10 cellular contexts compared by ENCODE assay signal in genomic region chr2:240465765-240466578, GRCh38. TPM values are rescaled to one million over a fixed set of nuclear protein-coding genes. Genes with fewer than 3 reads are reported as not detected.
DNase-seq lines count a peak whose midpoint lies in the region; ATAC-seq and TF ChIP-seq lines count a peak whose summit lies in the region.
"Had no signal": no experiment of that assay in that cellular context is flagged by ENCODE, and none has a peak within 500 bp of the region (broad histone marks: within the 10 kb centered on the region; RNA-seq: fewer than 3 reads in every experiment).

No MANE protein-coding gene starts in this region.

- no peak overlapping the region for H3K9ac ChIP-seq in neural progenitor cell

- intact Hi-C loops in left colon (cut with DNase I, micrococcal nuclease) = no loop called here
- intact Hi-C loops in spleen (cut with DNase I; ENCODE audit: low total_unique reads) = no loop called here

- H3K36me3 Mint-ChIP-seq in neural progenitor cell = peaks cover 8% of the 10 kb centered on the region

- H3K9me3 Mint-ChIP-seq in neural progenitor cell = peaks cover 3% of the 10 kb centered on the region
- H3K9me3 Mint-ChIP-seq: activated naive CD8-positive, alpha-beta T cell treated with anti-CD3 and anti-CD28 coated beads, Interleukin-2, amount 50 U/mL, for 24 hours had no signal

- peaks cover 6% of the 10 kb centered on the region for H4K20me1 ChIP-seq in neural progenitor cell (ENCODE audit: low read depth)

- DNase-seq in GM06990 (ENCODE audit: extremely low read depth, insufficient read length) = peak; percentile 6
- DNase-seq in astrocyte of the hippocampus (ENCODE audit: low read depth, low spot score) = peak; percentile 0
- peak; percentile 1 to 11 for DNase-seq in left colon
- DNase-seq in spleen = peak; percentile 77
- no peak for DNase-seq in NCI-H524 (lab: John Stamatoyannopoulos, UW)
- no peak for DNase-seq in neural progenitor cell (ENCODE audit: low spot score)
- DNase-seq in SKM-1 treated with dmso at 0.1 percent for 144 hours (lab: John Stamatoyannopoulos, UW; ENCODE audit: unreplicated experiment) = no peak
- DNase-seq: cortex of kidney; NK-92 treated with Interleukin-12 subunit alpha and Interleukin-12 subunit beta, amount 100 ng/mL, for 24 hours had no signal

- WGBS in spleen, 5 donors = 66 to 76% (median 68%) methylated on average over 16 to 28 of the region's 28 CpGs

- H3K4me1 ChIP-seq in spleen (peaks cover 0 to 14% (median 4%) of the 10 kb centered on the region in 6 donors), neural progenitor cell (no peaks in the 10 kb centered on the region)

- peaks cover 7% of the 10 kb centered on the region for H3K27me3 Mint-ChIP-seq in neural progenitor cell (ENCODE audit: insufficient read depth, low read depth)
- H3K27me3 Mint-ChIP-seq: activated naive CD8-positive, alpha-beta T cell treated with anti-CD3 and anti-CD28 coated beads, Interleukin-2, amount 50 U/mL, for 24 hours had no signal

- no peak overlapping the region for H2AFZ ChIP-seq in neural progenitor cell (replicated peaks)

- H3K27me3 ChIP-seq in GM06990 (replicated peaks; ENCODE audit: control insufficient read depth, insufficient read depth, low read length) (no peaks in the 10 kb centered on the region), spleen (replicated peaks in 1 of 7) (no peaks in the 10 kb centered on the region), neural progenitor cell (no peaks in the 10 kb centered on the region)

- no peaks in the 10 kb centered on the region for H3K79me2 ChIP-seq in neural progenitor cell (ENCODE audit: low read depth)

- H3K27ac Mint-ChIP-seq in neural progenitor cell = no peak overlapping the region
- H3K27ac Mint-ChIP-seq: activated naive CD8-positive, alpha-beta T cell treated with anti-CD3 and anti-CD28 coated beads, Interleukin-2, amount 50 U/mL, for 24 hours had no signal

- H3F3A ChIP-seq in neural progenitor cell (ENCODE audit: low read depth) = no peaks in the 10 kb centered on the region

- H3K27ac ChIP-seq in spleen = no peak overlapping the region
- no peak overlapping the region for H3K27ac ChIP-seq in neural progenitor cell

- TF ChIP-seq POLR2A in spleen (IDR thresholded peaks at IDR 0.05) = no peak

- H3K4me2 ChIP-seq in neural progenitor cell = no peak overlapping the region

- no peak overlapping the region for H3K4me3 Mint-ChIP-seq in neural progenitor cell
- H3K4me3 Mint-ChIP-seq: activated naive CD8-positive, alpha-beta T cell treated with anti-CD3 and anti-CD28 coated beads, Interleukin-2, amount 50 U/mL, for 24 hours had no signal

- TF ChIP-seq CTCF in GM06990 (IDR thresholded peaks at IDR 0.05; ENCODE audit: insufficient read depth, low read length, poor library complexity, severe bottlenecking) = no peak
- no peak for TF ChIP-seq CTCF in spleen (IDR thresholded peaks at IDR 0.05 in 8 of 11, conservative IDR thresholded peaks at IDR 0.05 in 3 of 11)
- TF ChIP-seq CTCF in neural progenitor cell (IDR thresholded peaks at IDR 0.05) = no peak

- no peaks in the 10 kb centered on the region for H3K36me3 ChIP-seq in GM06990 (ENCODE audit: control insufficient read depth, insufficient read depth, low read length)
- peaks cover 0 to 33% (median 0%) of the 10 kb centered on the region in 6 donors for H3K36me3 ChIP-seq in spleen
- no peaks in the 10 kb centered on the region for H3K36me3 ChIP-seq in neural progenitor cell

- peaks cover 11% of the 10 kb centered on the region for H3K4me1 Mint-ChIP-seq in neural progenitor cell
- H3K4me1 Mint-ChIP-seq: activated naive CD8-positive, alpha-beta T cell treated with anti-CD3 and anti-CD28 coated beads, Interleukin-2, amount 50 U/mL, for 24 hours had no signal

- no peak overlapping the region for H3K4me3 ChIP-seq in GM06990 (replicated peaks; ENCODE audit: low read depth, low read length)
- H3K4me3 ChIP-seq in spleen = no peak overlapping the region
- no peak overlapping the region for H3K4me3 ChIP-seq in neural progenitor cell

- ATAC-seq in left colon = no peak

- H3K9me3 ChIP-seq in spleen (no peaks in the 10 kb centered on the region), neural progenitor cell (ENCODE audit: low read depth) (no peaks in the 10 kb centered on the region)

RNA-seq across cellular contexts. Expression of gene GPC1, which starts 30.5 kb away (rescaled TPM):
- total RNA-seq in left colon = 10 to 100 TPM; 10.4 to 20.0 TPM
- total RNA-seq in spleen = 10 to 100 TPM in 5 of 7 donors, 1 to 10 TPM in 2; 7.9 to 25.0 (median 18.6) TPM
- 10 to 100 TPM in 1 of 3 donors, 1 to 10 TPM in 2; 4.1 to 12.4 (median 9.1) TPM for polyA plus RNA-seq in spleen
- 14.2 and 65.0 TPM in 2 replicates for total RNA-seq in neural progenitor cell (ENCODE audit: low replicate concordance)

Comparison
In these comparisons a context has a peak if more than half of its experiments do, and no peak if none do; other contexts are left out.
1. DNase-seq: peak in GM06990 (single experiment), astrocyte of the hippocampus (single experiment), left colon (2 of 2) and spleen (single experiment); none in NCI-H524 (0 of 2), neural progenitor cell (single experiment) and SKM-1 treated with dmso at 0.1 percent for 144 hours (single experiment).